In genomic region chr1:100609849-100610248, GRCh38 we compare ENCODE assay signal across 1 cellular context.
TF ChIP-seq lines count a peak whose summit lies in the region.

No MANE protein-coding gene starts in this region.

TF ChIP-seq in IMR-90, 13 proteins besides CTCF, POLR2A, EP300 and RAD21 (continued from another document):
- TF ChIP-seq RFX5 (IDR thresholded peaks at IDR 0.05; ENCODE audit: low read depth, low read length) (no peak), CHD1 (IDR thresholded peaks at IDR 0.05; ENCODE audit: low read depth, low read length) (no peak), MXI1 (IDR thresholded peaks at IDR 0.05; ENCODE audit: borderline replicate concordance, low read depth, low read length) (no peak), BHLHE40 (IDR thresholded peaks at IDR 0.05; ENCODE audit: low read depth, low read length) (no peak)
